13 cellular contexts compared by ENCODE assay signal in genomic region chr9:80134487-80134886, GRCh38.
DNase-seq lines count a peak whose midpoint lies in the region; ATAC-seq and TF ChIP-seq lines count a peak whose summit lies in the region.
"Had no signal": no experiment of that assay in that cellular context is flagged by ENCODE, and none has a peak within 500 bp of the region (broad histone marks: within the 10 kb centered on the region; RNA-seq: fewer than 3 reads in every experiment).

No MANE protein-coding gene starts in this region.

- H3K4me1 Mint-ChIP-seq in naive thymus-derived CD4-positive, alpha-beta T cell: peaks cover 0 to 8% (median 0%) of the 10 kb centered on the region in 7 donors
- H3K4me1 Mint-ChIP-seq: nephron; stimulated activated effector memory CD8-positive, alpha-beta T cell treated with anti-CD3 and anti-CD28 coated beads, Interleukin-12 subunit alpha, Interleukin-12 subunit beta, amount 100 ng/mL, for 72 hours had no signal

- H3K9me3 Mint-ChIP-seq in naive thymus-derived CD4-positive, alpha-beta T cell: peaks cover 0 to 3% (median 0%) of the 10 kb centered on the region in 11 donors
- H3K9me3 Mint-ChIP-seq: nephron; stimulated activated effector memory CD8-positive, alpha-beta T cell treated with anti-CD3 and anti-CD28 coated beads, Interleukin-12 subunit alpha, Interleukin-12 subunit beta, amount 100 ng/mL, for 72 hours had no signal

- 89 to 90% methylated on average over 2 of the region's 2 CpGs for WGBS in tibial nerve, 2 donors
- WGBS in esophagus muscularis mucosa: 80% methylated on average over 2 of the region's 2 CpGs

- H3K36me3 ChIP-seq in naive thymus-derived CD4-positive, alpha-beta T cell (ENCODE audit: control insufficient read depth in 2 of 3, insufficient read depth in 3 of 3, low read length in 3 of 3): no peaks in the 10 kb centered on the region
- no peaks in the 10 kb centered on the region for H3K36me3 ChIP-seq in tibial nerve
- no peaks in the 10 kb centered on the region for H3K36me3 ChIP-seq in esophagus muscularis mucosa
- H3K36me3 ChIP-seq: adrenal gland, spleen had no signal

- peaks cover 0 to 15% (median 0%) of the 10 kb centered on the region in 5 donors for H3K27me3 Mint-ChIP-seq in naive thymus-derived CD4-positive, alpha-beta T cell

- H3K27ac Mint-ChIP-seq in naive thymus-derived CD4-positive, alpha-beta T cell: no peak overlapping the region
- H3K27ac Mint-ChIP-seq: GM23338; nephron; stimulated activated effector memory CD8-positive, alpha-beta T cell treated with anti-CD3 and anti-CD28 coated beads, Interleukin-12 subunit alpha, Interleukin-12 subunit beta, amount 100 ng/mL, for 72 hours had no signal

- H3K27ac ChIP-seq in naive thymus-derived CD4-positive, alpha-beta T cell (ENCODE audit: low read depth, low read length): no peak overlapping the region
- no peak overlapping the region for H3K27ac ChIP-seq in tibial nerve
- no peak overlapping the region for H3K27ac ChIP-seq in esophagus muscularis mucosa (replicated peaks in 1 of 4)
- H3K27ac ChIP-seq: adrenal gland had no signal

- H3K36me3 Mint-ChIP-seq in naive thymus-derived CD4-positive, alpha-beta T cell: no peaks in the 10 kb centered on the region
- H3K36me3 Mint-ChIP-seq: stimulated activated effector memory CD8-positive, alpha-beta T cell treated with anti-CD3 and anti-CD28 coated beads, Interleukin-12 subunit alpha, Interleukin-12 subunit beta, amount 100 ng/mL, for 72 hours had no signal

- H3K9me3 ChIP-seq in naive thymus-derived CD4-positive, alpha-beta T cell (ENCODE audit: control insufficient read depth in 2 of 3, low read length in 3 of 3): no peaks in the 10 kb centered on the region
- no peaks in the 10 kb centered on the region for H3K9me3 ChIP-seq in tibial nerve
- no peaks in the 10 kb centered on the region for H3K9me3 ChIP-seq in esophagus muscularis mucosa
- H3K9me3 ChIP-seq: SK-N-SH, spleen had no signal

- POLR2A ChIA-PET in naive thymus-derived CD4-positive, alpha-beta T cell (lab: Charles Lee): no interaction called here

- intact Hi-C loops in naive thymus-derived CD4-positive, alpha-beta T cell (cut with micrococcal nuclease): no loop called here
- intact Hi-C loops in esophagus muscularis mucosa (cut with DNase I): no loop called here

- no peaks in the 10 kb centered on the region for H3K27me3 ChIP-seq in naive thymus-derived CD4-positive, alpha-beta T cell (ENCODE audit: control insufficient read depth in 2 of 2, insufficient read depth in 2 of 2, low read length in 2 of 2)
- no peaks in the 10 kb centered on the region for H3K27me3 ChIP-seq in tibial nerve
- H3K27me3 ChIP-seq in esophagus muscularis mucosa: no peaks in the 10 kb centered on the region
- H3K27me3 ChIP-seq: adrenal gland, spleen had no signal

- no peak overlapping the region for H3K4me3 Mint-ChIP-seq in naive thymus-derived CD4-positive, alpha-beta T cell
- H3K4me3 Mint-ChIP-seq: GM23338; nephron; stimulated activated effector memory CD8-positive, alpha-beta T cell treated with anti-CD3 and anti-CD28 coated beads, Interleukin-12 subunit alpha, Interleukin-12 subunit beta, amount 100 ng/mL, for 72 hours had no signal

- TF ChIP-seq POLR2A in tibial nerve (IDR thresholded peaks at IDR 0.05): no peak
- TF ChIP-seq POLR2A in esophagus muscularis mucosa (IDR thresholded peaks at IDR 0.05; ENCODE audit: low read depth): no peak

- no peak for TF ChIP-seq EP300 in tibial nerve (IDR thresholded peaks at IDR 0.05)
- no peak for TF ChIP-seq EP300 in esophagus muscularis mucosa (IDR thresholded peaks at IDR 0.05)

- no peak overlapping the region for H3K4me3 ChIP-seq in naive thymus-derived CD4-positive, alpha-beta T cell (ENCODE audit: low read length)
- no peak overlapping the region for H3K4me3 ChIP-seq in tibial nerve
- no peak overlapping the region for H3K4me3 ChIP-seq in esophagus muscularis mucosa
- H3K4me3 ChIP-seq: adrenal gland, GM23338, spleen had no signal

- peak; percentile 99 for ATAC-seq in GM18907 (IDR thresholded peaks at IDR 0.05; ENCODE audit: unreplicated experiment)
- ATAC-seq in GM21717 (IDR thresholded peaks at IDR 0.05; ENCODE audit: unreplicated experiment): peak; percentile 94
- peak; percentile 90 for ATAC-seq in HG03135 (IDR thresholded peaks at IDR 0.05; ENCODE audit: unreplicated experiment)
- peak; percentile 50 for ATAC-seq in naive thymus-derived CD4-positive, alpha-beta T cell
- ATAC-seq: GM23338; stimulated activated effector memory CD8-positive, alpha-beta T cell treated with anti-CD3 and anti-CD28 coated beads, Interleukin-12 subunit alpha, Interleukin-12 subunit beta, amount 100 ng/mL, for 72 hours had no signal

- H3K4me1 ChIP-seq in naive thymus-derived CD4-positive, alpha-beta T cell (ENCODE audit: control insufficient read depth in 2 of 2, insufficient read depth in 2 of 2, low read length in 2 of 2): no peaks in the 10 kb centered on the region
- H3K4me1 ChIP-seq in tibial nerve (peaks cover 0 to 5% (median 2%) of the 10 kb centered on the region in 4 donors), esophagus muscularis mucosa (no peaks in the 10 kb centered on the region)
- H3K4me1 ChIP-seq: adrenal gland had no signal

- TF ChIP-seq CTCF in tibial nerve (IDR thresholded peaks at IDR 0.05): no peak
- no peak for TF ChIP-seq CTCF in esophagus muscularis mucosa (IDR thresholded peaks at IDR 0.05)

- CTCF ChIA-PET in naive thymus-derived CD4-positive, alpha-beta T cell (lab: Charles Lee): no interaction called here

- no peak for DNase-seq in naive thymus-derived CD4-positive, alpha-beta T cell
- DNase-seq in tibial nerve (ENCODE audit: low spot score in 2 of 2) (no peak), esophagus muscularis mucosa (ENCODE audit: extremely low spot score) (no peak), NCI-H345 (lab: John Stamatoyannopoulos, UW) (no peak)
- DNase-seq: adrenal gland, SK-N-SH, spleen had no signal
